Comparison of ENCODE assay signal across 28 cellular contexts in the genomic region with DNA sequence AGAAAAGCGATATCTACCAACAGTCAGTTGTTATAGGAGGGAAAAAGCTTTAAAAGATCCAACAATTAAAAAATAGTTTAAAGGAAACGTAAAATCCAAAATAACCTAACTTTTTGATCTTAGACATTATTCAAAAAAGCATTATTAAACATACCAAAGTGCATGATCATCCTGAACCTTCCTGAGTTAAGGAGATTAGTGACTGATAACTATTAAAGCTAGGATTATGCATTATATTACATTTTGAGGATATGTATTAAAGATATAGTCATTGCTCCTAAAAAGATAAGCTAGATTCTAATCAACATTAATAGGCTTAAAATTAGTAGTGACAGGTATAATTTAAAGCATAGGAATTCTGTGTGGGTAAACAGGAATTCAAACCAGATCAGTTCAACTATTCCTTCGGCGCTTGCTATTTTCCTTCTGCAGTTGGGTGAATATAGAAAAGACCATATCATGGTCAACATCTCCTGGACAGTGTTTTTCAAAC.
"Had no signal": no experiment of that assay in that cellular context is flagged by ENCODE, and none has a peak within 500 bp of the region (broad histone marks: within the 10 kb centered on the region; RNA-seq: fewer than 3 reads in every experiment).

No MANE protein-coding gene starts in this region.

- H3K27ac ChIP-seq: stomach, suprapubic skin, testis, thoracic aorta, thyroid gland, tibial artery, tibial nerve, transverse colon, upper lobe of left lung, upper lobe of right lung, uterus, vagina had no signal

- H3K27ac Mint-ChIP-seq: stimulated activated effector memory CD8-positive, alpha-beta T cell treated with anti-CD3 and anti-CD28 coated beads, Interleukin-12 subunit alpha, Interleukin-12 subunit beta, amount 100 ng/mL, for 72 hours; stimulated activated memory B cell treated with anti-CD40 and anti-IgM and Interleukin-4, amounts not matched to agents 10 μg/mL and 1 μg/mL and 100 μg/mL, for 72 hours; stimulated activated naive B cell treated with anti-CD40 and anti-IgM and Interleukin-4, amounts not matched to agents 10 μg/mL and 1 μg/mL and 100 μg/mL, for 72 hours; stimulated activated naive CD8-positive, alpha-beta T cell treated with anti-CD3 and anti-CD28 coated beads, Interleukin-15, amount 100 ng/mL, for 72 hours; stimulated activated naive CD8-positive, alpha-beta T cell treated with anti-CD3 and anti-CD28 coated beads, Interleukin-15, Interleukin-2, amounts not matched to agents 100 ng/mL and 50 ng/mL, for 24 hours; type B pancreatic cell had no signal

- H3K9me3 Mint-ChIP-seq: stimulated activated effector memory CD8-positive, alpha-beta T cell treated with anti-CD3 and anti-CD28 coated beads, Interleukin-12 subunit alpha, Interleukin-12 subunit beta, amount 100 ng/mL, for 72 hours; stimulated activated memory B cell treated with anti-CD40 and anti-IgM and Interleukin-4, amounts not matched to agents 10 μg/mL and 1 μg/mL and 100 μg/mL, for 72 hours; stimulated activated naive B cell treated with anti-CD40 and anti-IgM and Interleukin-4, amounts not matched to agents 10 μg/mL and 1 μg/mL and 100 μg/mL, for 72 hours; stimulated activated naive CD8-positive, alpha-beta T cell treated with anti-CD3 and anti-CD28 coated beads, Interleukin-15, amount 100 ng/mL, for 72 hours; stimulated activated naive CD8-positive, alpha-beta T cell treated with anti-CD3 and anti-CD28 coated beads, Interleukin-15, Interleukin-2, amounts not matched to agents 100 ng/mL and 50 ng/mL, for 24 hours; type B pancreatic cell had no signal

- DNase-seq: stimulated activated CD4-positive, alpha-beta T cell treated with anti-CD3 and anti-CD28 coated beads, Interleukin-2, amount 100 ng/mL, for 48 hours; stimulated activated CD4-positive, alpha-beta T cell treated with anti-CD3 and anti-CD28 coated beads, Interleukin-4, amount 100 ng/mL, for 1 hour; stimulated activated CD4-positive, alpha-beta T cell treated with anti-CD3 and anti-CD28 coated beads, Interleukin-4, amount 100 ng/mL, for 24 hours; stimulated activated CD4-positive, alpha-beta T cell treated with anti-CD3 and anti-CD28 coated beads, Interleukin-4, amount 100 ng/mL, for 4 hours; stimulated activated CD8-positive, alpha-beta memory T cell treated with anti-CD3 and anti-CD28 coated beads, Interleukin-4, amount 100 ng/mL, for 48 hours; stimulated activated naive B cell treated with anti-CD40 and anti-IgM and Interleukin-4, amounts not matched to agents 10 μg/mL and 1 μg/mL and 100 μg/mL, for 72 hours; stimulated activated naive CD4-positive, alpha-beta T cell treated with Interleukin-2 at 50 U/mL for 16 hours; stimulated activated naive CD8-positive, alpha-beta T cell treated with anti-CD3 and anti-CD28 coated beads, Interleukin-15, amount 100 ng/mL, for 72 hours; stimulated activated naive CD8-positive, alpha-beta T cell treated with anti-CD3 and anti-CD28 coated beads, Interleukin-15, Interleukin-2, amounts not matched to agents 100 U/mL and 50 U/mL, for 24 hours; stomach; substantia nigra; testis; tibial artery; transverse colon; trophoblast cell; upper lobe of left lung; upper lobe of right lung; uterus had no signal

- H3K27me3 Mint-ChIP-seq: stimulated activated memory B cell treated with anti-CD40 and anti-IgM and Interleukin-4, amounts not matched to agents 10 μg/mL and 1 μg/mL and 100 μg/mL, for 72 hours; stimulated activated naive B cell treated with anti-CD40 and anti-IgM and Interleukin-4, amounts not matched to agents 10 μg/mL and 1 μg/mL and 100 μg/mL, for 72 hours; stimulated activated naive CD8-positive, alpha-beta T cell treated with anti-CD3 and anti-CD28 coated beads, Interleukin-15, amount 100 ng/mL, for 72 hours; stimulated activated naive CD8-positive, alpha-beta T cell treated with anti-CD3 and anti-CD28 coated beads, Interleukin-15, Interleukin-2, amounts not matched to agents 100 ng/mL and 50 ng/mL, for 24 hours; type B pancreatic cell had no signal

- H3K27me3 ChIP-seq: stomach, suprapubic skin, testis, thyroid gland, tibial artery, tibial nerve, transverse colon, upper lobe of left lung, upper lobe of right lung, uterus, vagina had no signal

- ATAC-seq: stimulated activated effector memory CD8-positive, alpha-beta T cell treated with anti-CD3 and anti-CD28 coated beads, Interleukin-12 subunit alpha, Interleukin-12 subunit beta, amount 100 ng/mL, for 72 hours; stimulated activated naive B cell treated with anti-CD40 and anti-IgM and Interleukin-4, amounts not matched to agents 10 μg/mL and 1 μg/mL and 100 μg/mL, for 72 hours; stimulated activated naive CD8-positive, alpha-beta T cell treated with anti-CD3 and anti-CD28 coated beads, Interleukin-15, amount 100 ng/mL, for 72 hours; stimulated activated naive CD8-positive, alpha-beta T cell treated with anti-CD3 and anti-CD28 coated beads, Interleukin-15, Interleukin-2, amounts not matched to agents 100 U/mL and 50 U/mL, for 24 hours; upper lobe of right lung had no signal

- H3K4me3 Mint-ChIP-seq: stimulated activated effector memory CD8-positive, alpha-beta T cell treated with anti-CD3 and anti-CD28 coated beads, Interleukin-12 subunit alpha, Interleukin-12 subunit beta, amount 100 ng/mL, for 72 hours; stimulated activated memory B cell treated with anti-CD40 and anti-IgM and Interleukin-4, amounts not matched to agents 10 μg/mL and 1 μg/mL and 100 μg/mL, for 72 hours; stimulated activated naive B cell treated with anti-CD40 and anti-IgM and Interleukin-4, amounts not matched to agents 10 μg/mL and 1 μg/mL and 100 μg/mL, for 72 hours; stimulated activated naive CD8-positive, alpha-beta T cell treated with anti-CD3 and anti-CD28 coated beads, Interleukin-15, amount 100 ng/mL, for 72 hours; stimulated activated naive CD8-positive, alpha-beta T cell treated with anti-CD3 and anti-CD28 coated beads, Interleukin-15, Interleukin-2, amounts not matched to agents 100 ng/mL and 50 ng/mL, for 24 hours; type B pancreatic cell had no signal

- H3K4me3 ChIP-seq: stomach, suprapubic skin, testis, thoracic aorta, thyroid gland, tibial artery, tibial nerve, transverse colon, upper lobe of left lung, upper lobe of right lung, uterus, vagina had no signal

- H3K9me3 ChIP-seq: stomach, suprapubic skin, testis, thoracic aorta, thyroid gland, tibial artery, tibial nerve, transverse colon, upper lobe of left lung, upper lobe of right lung, uterus, vagina had no signal

- H3K36me3 ChIP-seq: stomach, suprapubic skin, thoracic aorta, thyroid gland, tibial artery, tibial nerve, transverse colon, upper lobe of left lung, upper lobe of right lung, uterus, vagina had no signal

- FAIRE-seq: urothelium cell line had no signal

- H3K36me3 Mint-ChIP-seq: stimulated activated effector memory CD8-positive, alpha-beta T cell treated with anti-CD3 and anti-CD28 coated beads, Interleukin-12 subunit alpha, Interleukin-12 subunit beta, amount 100 ng/mL, for 72 hours; stimulated activated memory B cell treated with anti-CD40 and anti-IgM and Interleukin-4, amounts not matched to agents 10 μg/mL and 1 μg/mL and 100 μg/mL, for 72 hours; stimulated activated naive B cell treated with anti-CD40 and anti-IgM and Interleukin-4, amounts not matched to agents 10 μg/mL and 1 μg/mL and 100 μg/mL, for 72 hours; type B pancreatic cell had no signal

- H3K4me1 Mint-ChIP-seq: stimulated activated effector memory CD8-positive, alpha-beta T cell treated with anti-CD3 and anti-CD28 coated beads, Interleukin-12 subunit alpha, Interleukin-12 subunit beta, amount 100 ng/mL, for 72 hours; stimulated activated memory B cell treated with anti-CD40 and anti-IgM and Interleukin-4, amounts not matched to agents 10 μg/mL and 1 μg/mL and 100 μg/mL, for 72 hours; stimulated activated naive B cell treated with anti-CD40 and anti-IgM and Interleukin-4, amounts not matched to agents 10 μg/mL and 1 μg/mL and 100 μg/mL, for 72 hours; stimulated activated naive CD8-positive, alpha-beta T cell treated with anti-CD3 and anti-CD28 coated beads, Interleukin-15, amount 100 ng/mL, for 72 hours had no signal

- H3K4me1 ChIP-seq: stomach, thyroid gland, tibial artery, tibial nerve, upper lobe of left lung, upper lobe of right lung, uterus, vagina had no signal
